Comparison of ENCODE assay signal across 13 cellular contexts in the genomic region with DNA sequence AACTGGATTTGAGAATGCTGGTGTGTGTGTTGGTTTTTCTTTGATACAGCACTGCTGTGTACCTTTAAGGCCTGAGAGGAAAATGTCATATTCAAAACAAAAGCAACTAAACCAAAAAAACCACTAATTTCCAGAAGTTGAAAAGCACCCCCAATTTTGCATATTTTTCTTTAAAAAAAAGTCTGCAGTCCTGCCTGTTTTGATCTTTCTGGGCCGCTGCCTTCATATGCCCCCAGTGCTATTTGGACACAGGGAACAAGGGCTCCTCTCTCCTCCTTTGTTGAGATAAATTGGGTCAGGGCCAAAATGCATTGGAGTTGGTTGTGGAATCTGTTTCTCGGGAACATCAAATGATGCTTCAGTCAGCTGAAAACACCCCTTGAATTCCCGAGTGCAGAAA. TPM values are rescaled to one million over a fixed set of nuclear protein-coding genes. Genes with fewer than 3 reads are reported as not detected.
A peak's percentile ranks its signal among the peaks of the same experiment; 100 is the strongest.
DNase-seq lines count a peak whose midpoint lies in the region; ATAC-seq and TF ChIP-seq lines count a peak whose summit lies in the region.
"Had no signal": no experiment of that assay in that cellular context is flagged by ENCODE, and none has a peak within 500 bp of the region (broad histone marks: within the 10 kb centered on the region; RNA-seq: fewer than 3 reads in every experiment).

No MANE protein-coding gene starts in this region.

- H3K4me3 ChIP-seq in vagina (no peak overlapping the region), HAP-1 (no peak overlapping the region)
- H3K4me3 ChIP-seq: colonic mucosa, hepatocyte had no signal

- TF ChIP-seq POLR2A in vagina (IDR thresholded peaks at IDR 0.05): no peak

- intact Hi-C loops in vagina (cut with DNase I): no loop called here

- DNase-seq in globus pallidus (ENCODE audit: low spot score) (peak; percentile 85), vagina (ENCODE audit: extremely low spot score in 2 of 2) (no peak), dedifferentiated amniotic fluid mesenchymal stem cell (ENCODE audit: extremely low spot score) (no peak), HAP-1 (ENCODE audit: low spot score in 2 of 2) (no peak), progenitor cell of endocrine pancreas (ENCODE audit: low spot score, unreplicated experiment) (no peak)
- DNase-seq: activated CD8-positive, alpha-beta memory T cell treated with anti-CD3 and anti-CD28 coated beads, Interleukin-2, amount 50 U/mL, for 48 hours; colonic mucosa; natural killer cell; NCI-H1048 had no signal

- H3K27ac ChIP-seq in vagina: no peak overlapping the region
- H3K27ac ChIP-seq: colonic mucosa, hepatocyte had no signal

- H3K4me3 Mint-ChIP-seq in progenitor cell of endocrine pancreas (ENCODE audit: low read depth): no peak overlapping the region
- H3K4me3 Mint-ChIP-seq: natural killer cell had no signal

- H3K4me1 Mint-ChIP-seq in progenitor cell of endocrine pancreas (ENCODE audit: low read depth): peaks cover 4% of the 10 kb centered on the region
- H3K4me1 Mint-ChIP-seq: natural killer cell had no signal

- peaks cover 18% of the 10 kb centered on the region for H3K36me3 Mint-ChIP-seq in progenitor cell of endocrine pancreas (ENCODE audit: insufficient read depth)
- H3K36me3 Mint-ChIP-seq: natural killer cell had no signal

- H3K4me1 ChIP-seq in vagina: no peaks in the 10 kb centered on the region
- no peaks in the 10 kb centered on the region for H3K4me1 ChIP-seq in HAP-1
- H3K4me1 ChIP-seq: colonic mucosa had no signal

- peak; percentile 83 for ATAC-seq in GM18511 (IDR thresholded peaks at IDR 0.05; ENCODE audit: unreplicated experiment)
- peak; percentile 67 for ATAC-seq in GM21447 (IDR thresholded peaks at IDR 0.05; ENCODE audit: unreplicated experiment)
- ATAC-seq in HG03342 (IDR thresholded peaks at IDR 0.05; ENCODE audit: unreplicated experiment): peak; percentile 57
- ATAC-seq: natural killer cell had no signal

- in situ Hi-C loops in HAP-1 (cut with MboI; ENCODE audit: low sequenced_read_pairs): loop anchor here (5.0 kb wide), 1 partner anchor 49 kb away; no protein-coding TSS in a partner anchor

- no peak overlapping the region for H3K27ac Mint-ChIP-seq in progenitor cell of endocrine pancreas
- H3K27ac Mint-ChIP-seq: natural killer cell had no signal

- no peaks in the 10 kb centered on the region for H3K27me3 Mint-ChIP-seq in progenitor cell of endocrine pancreas

- H3K36me3 ChIP-seq in vagina (no peaks in the 10 kb centered on the region), HAP-1 (replicated peaks) (peaks cover 71% of the 10 kb centered on the region)
- H3K36me3 ChIP-seq: colonic mucosa had no signal

- no peaks in the 10 kb centered on the region for H3K9me3 Mint-ChIP-seq in progenitor cell of endocrine pancreas (ENCODE audit: low read depth)
- H3K9me3 Mint-ChIP-seq: natural killer cell had no signal

- H3K9me3 ChIP-seq in vagina (no peaks in the 10 kb centered on the region), HAP-1 (no peaks in the 10 kb centered on the region)
- H3K9me3 ChIP-seq: colonic mucosa had no signal

- H3K27me3 ChIP-seq in vagina: no peaks in the 10 kb centered on the region
- no peaks in the 10 kb centered on the region for H3K27me3 ChIP-seq in HAP-1 (ENCODE audit: low read depth)
- H3K27me3 ChIP-seq: colonic mucosa, hepatocyte had no signal

- no peak for TF ChIP-seq CTCF in vagina (IDR thresholded peaks at IDR 0.05)
- no peak for TF ChIP-seq CTCF in progenitor cell of endocrine pancreas (IDR thresholded peaks at IDR 0.05; ENCODE audit: unreplicated experiment)

RNA-seq across cellular contexts. Expression of gene GPT2, which starts 26.9 kb away (rescaled TPM):
- 18.4 TPM for total RNA-seq in vagina
- 93.1 and 99.5 TPM in 2 replicates for total RNA-seq in progenitor cell of endocrine pancreas
